In genomic region chr7:74615933-74616780, GRCh38 we compare ENCODE assay signal across 16 cellular contexts. TPM values are rescaled to one million over a fixed set of nuclear protein-coding genes. Genes with fewer than 3 reads are reported as not detected.
DNase-seq lines count a peak whose midpoint lies in the region; ATAC-seq, FAIRE-seq and TF ChIP-seq lines count a peak whose summit lies in the region.
"Had no signal": no experiment of that assay in that cellular context is flagged by ENCODE, and none has a peak within 500 bp of the region (broad histone marks: within the 10 kb centered on the region; RNA-seq: fewer than 3 reads in every experiment).

No MANE protein-coding gene starts in this region.

- H3K27me3 Mint-ChIP-seq in chondrocyte (ENCODE audit: low read depth): no peaks in the 10 kb centered on the region

- H3K36me3 Mint-ChIP-seq in chondrocyte (ENCODE audit: low read depth): no peaks in the 10 kb centered on the region
- H3K36me3 Mint-ChIP-seq: neural progenitor cell had no signal

- H3K4me1 ChIP-seq in BLaER1: peaks cover 55% of the 10 kb centered on the region

- peak overlapping the region; percentile 89 for H3K27ac ChIP-seq in BLaER1
- no peak overlapping the region for H3K27ac ChIP-seq in SU-DHL-6 (ENCODE audit: low read depth, low read length)
- H3K27ac ChIP-seq: PC-9 had no signal

- H3K9me3 ChIP-seq in BLaER1: no peaks in the 10 kb centered on the region
- H3K9me3 ChIP-seq in SU-DHL-6 (ENCODE audit: insufficient read depth, low read length): no peaks in the 10 kb centered on the region
- H3K9me3 ChIP-seq: SK-N-SH had no signal

- ATAC-seq in Right ventricle myocardium inferior: no peak

- no peak overlapping the region for H3K4me3 Mint-ChIP-seq in chondrocyte (ENCODE audit: unreplicated experiment)
- H3K4me3 Mint-ChIP-seq: neural progenitor cell had no signal

- peaks cover 20% of the 10 kb centered on the region for H3F3A ChIP-seq in SU-DHL-6 (ENCODE audit: insufficient read depth)

- H3K9ac ChIP-seq in BLaER1: no peak overlapping the region; the same call in 1 of the 2 replicates
- H3K9ac ChIP-seq in SU-DHL-6 (ENCODE audit: low read length): no peak overlapping the region
- H3K9ac ChIP-seq: neural progenitor cell, SK-N-SH had no signal

- H4K20me1 ChIP-seq in BLaER1: no peaks in the 10 kb centered on the region
- no peaks in the 10 kb centered on the region for H4K20me1 ChIP-seq in SU-DHL-6 (ENCODE audit: low read depth, low read length)

- DNase-seq in GM10266 (ENCODE audit: extremely low spot score) (no peak), chondrocyte (ENCODE audit: low spot score) (no peak), Right ventricle myocardium inferior (ENCODE audit: missing footprints) (no peak), H54 (ENCODE audit: insufficient read length, low spot score) (no peak), retina (no peak)
- DNase-seq: effector CD8-positive, alpha-beta T cell; mesendoderm; NCI-H1930; PC-9; right cardiac atrium; SK-N-SH had no signal

- no peak overlapping the region for H3K4me3 ChIP-seq in BLaER1
- H3K4me3 ChIP-seq in SU-DHL-6 (ENCODE audit: insufficient read depth, low read length, poor library complexity, severe bottlenecking): no peak overlapping the region
- H3K4me3 ChIP-seq: neural progenitor cell, PC-9 had no signal

- H3K36me3 ChIP-seq in BLaER1: no peaks in the 10 kb centered on the region
- H3K36me3 ChIP-seq in SU-DHL-6 (ENCODE audit: low read length): no peaks in the 10 kb centered on the region
- H3K36me3 ChIP-seq: neural progenitor cell had no signal

- peak; percentile 40 for TF ChIP-seq CTCF in GM10266 (IDR thresholded peaks at IDR 0.05; ENCODE audit: control insufficient read depth, insufficient read depth, low read depth, missing control alignments)
- peak; percentile 20 for TF ChIP-seq CTCF in SU-DHL-6 (IDR thresholded peaks at IDR 0.05; ENCODE audit: insufficient read depth, low read length, poor library complexity, severe bottlenecking)
- no peak for TF ChIP-seq CTCF in chondrocyte (IDR thresholded peaks at IDR 0.05)

- H3K27me3 ChIP-seq in BLaER1 (no peaks in the 10 kb centered on the region), SU-DHL-6 (ENCODE audit: low read length) (no peaks in the 10 kb centered on the region)
- H3K27me3 ChIP-seq: neural progenitor cell had no signal

- intact Hi-C loops in Right ventricle myocardium inferior (cut with DNase I): no loop called here

- FAIRE-seq in H54 (lab: Jason Lieb, UNC): no peak
- FAIRE-seq: GM18507, keratinocyte had no signal

- no peak for TF ChIP-seq POLR2A in H54 (IDR thresholded peaks at IDR 0.05; ENCODE audit: low read depth, low read length)

- H3K27ac Mint-ChIP-seq in chondrocyte (ENCODE audit: unreplicated experiment): peak overlapping the region; percentile 8
- H3K27ac Mint-ChIP-seq: neural progenitor cell had no signal

- peak overlapping the region; percentile 98 for H2AFZ ChIP-seq in SU-DHL-6 (ENCODE audit: low read depth, low read length, severe bottlenecking)
- H2AFZ ChIP-seq: PC-9 had no signal

- H3K79me2 ChIP-seq in SU-DHL-6 (ENCODE audit: insufficient read depth, low read length): no peaks in the 10 kb centered on the region

- H3K9me3 Mint-ChIP-seq in chondrocyte (ENCODE audit: low read depth): no peaks in the 10 kb centered on the region
- H3K9me3 Mint-ChIP-seq: neural progenitor cell had no signal

- no peaks in the 10 kb centered on the region for H3K9me2 ChIP-seq in SU-DHL-6 (replicated peaks; ENCODE audit: insufficient read depth, low read length)
- H3K9me2 ChIP-seq: SK-N-SH had no signal

- H3K4me2 ChIP-seq in BLaER1 (peak overlapping the region; percentile 91), SU-DHL-6 (ENCODE audit: low read depth, low read length, poor library complexity, severe bottlenecking) (peak overlapping the region; percentile 43)
- H3K4me2 ChIP-seq: neural progenitor cell, PC-9, SK-N-SH had no signal

- H3K4me1 Mint-ChIP-seq in chondrocyte (ENCODE audit: low read depth): peaks cover 18% of the 10 kb centered on the region

RNA-seq across cellular contexts. Expression of gene GTF2I, which starts 41.4 kb away (rescaled TPM):
- 157 to 234 TPM (median 160 TPM) in 3 replicates for total RNA-seq in chondrocyte
- total RNA-seq in Right ventricle myocardium inferior: 121 TPM
